ENCODE assay signal across 13 cellular contexts in the genomic region with DNA sequence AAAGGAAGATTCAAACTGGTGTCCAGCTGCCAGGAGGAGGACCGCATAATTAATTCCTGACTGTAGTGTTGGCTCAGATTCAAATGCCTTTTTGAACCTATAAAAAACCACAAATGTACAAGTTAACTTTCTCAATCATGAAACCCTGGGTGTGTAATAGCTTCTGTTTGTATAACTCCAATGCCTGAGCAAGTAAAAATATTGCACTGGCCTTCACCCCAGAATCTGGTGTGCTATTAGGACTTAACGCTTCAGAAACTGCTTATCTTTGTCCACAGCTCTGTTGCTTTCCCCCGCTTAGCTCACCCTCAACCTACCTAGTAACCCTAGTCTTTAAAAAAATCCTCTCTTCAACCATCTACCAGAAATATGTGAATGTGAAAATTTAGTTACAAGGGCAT.
DNase-seq lines count a peak whose midpoint lies in the region; ATAC-seq, FAIRE-seq and TF ChIP-seq lines count a peak whose summit lies in the region.
"Had no signal": no experiment of that assay in that cellular context is flagged by ENCODE, and none has a peak within 500 bp of the region (broad histone marks: within the 10 kb centered on the region; RNA-seq: fewer than 3 reads in every experiment).

No MANE protein-coding gene starts in this region.

- H3K27me3 Mint-ChIP-seq in HFFc6 (ENCODE audit: insufficient read depth) (no peaks in the 10 kb centered on the region), type B pancreatic cell (no peaks in the 10 kb centered on the region)
- H3K27me3 Mint-ChIP-seq: activated CD8-positive, alpha-beta memory T cell treated with anti-CD3 and anti-CD28 coated beads, Interleukin-2, amount 10 ng/mL, durations not matched to agents 7 days and 5 days; stimulated activated naive B cell treated with anti-CD40 and anti-IgM and Interleukin-4, amounts not matched to agents 10 μg/mL and 1 μg/mL and 100 μg/mL, for 72 hours had no signal

- H3K36me3 ChIP-seq in kidney (ENCODE audit: control insufficient read depth in 1 of 2, insufficient read depth in 2 of 2, low read length in 2 of 2), result no peaks in the 10 kb centered on the region
- H3K36me3 ChIP-seq: BLaER1 had no signal

- no peak overlapping the region for H3K27ac ChIP-seq in kidney (ENCODE audit: low read depth in 2 of 2, low read length in 2 of 2)
- H3K27ac ChIP-seq: BLaER1, skin epidermis had no signal

- DNase-seq in A172 (ENCODE audit: low spot score) (peak; percentile 71), HFFc6 (peak; percentile 89), amniotic epithelial cell (ENCODE audit: low read depth) (peak; percentile 99), kidney (no peak), NCI-H345 (lab: John Stamatoyannopoulos, UW) (no peak), NCI-H146 (lab: John Stamatoyannopoulos, UW) (no peak), type B pancreatic cell (ENCODE audit: extremely low spot score, unreplicated experiment) (no peak)
- DNase-seq: activated CD8-positive, alpha-beta memory T cell treated with anti-CD3 and anti-CD28 coated beads, Interleukin-2, amount 10 ng/mL, durations not matched to agents 7 days and 5 days; stimulated activated naive B cell treated with anti-CD40 and anti-IgM and Interleukin-4, amounts not matched to agents 10 μg/mL and 1 μg/mL and 100 μg/mL, for 72 hours had no signal

- peaks cover 12% of the 10 kb centered on the region for H3K36me3 Mint-ChIP-seq in HFFc6 (ENCODE audit: low read depth)
- H3K36me3 Mint-ChIP-seq in type B pancreatic cell, result peaks cover 7% of the 10 kb centered on the region

- peak overlapping the region; percentile 4; the same call in 1 of the 2 replicates for H3K27ac Mint-ChIP-seq in HFFc6
- H3K27ac Mint-ChIP-seq in type B pancreatic cell, result no peak overlapping the region
- H3K27ac Mint-ChIP-seq: activated CD8-positive, alpha-beta memory T cell treated with anti-CD3 and anti-CD28 coated beads, Interleukin-2, amount 10 ng/mL, durations not matched to agents 7 days and 5 days; stimulated activated naive B cell treated with anti-CD40 and anti-IgM and Interleukin-4, amounts not matched to agents 10 μg/mL and 1 μg/mL and 100 μg/mL, for 72 hours had no signal

- H3K9me3 ChIP-seq in kidney (ENCODE audit: control insufficient read depth in 1 of 2, low read length in 2 of 2), result no peaks in the 10 kb centered on the region

- H3K4me3 Mint-ChIP-seq in HFFc6 (no peak overlapping the region), type B pancreatic cell (no peak overlapping the region)
- H3K4me3 Mint-ChIP-seq: activated CD8-positive, alpha-beta memory T cell treated with anti-CD3 and anti-CD28 coated beads, Interleukin-2, amount 10 ng/mL, durations not matched to agents 7 days and 5 days; stimulated activated naive B cell treated with anti-CD40 and anti-IgM and Interleukin-4, amounts not matched to agents 10 μg/mL and 1 μg/mL and 100 μg/mL, for 72 hours had no signal

- ATAC-seq in GM18873 (IDR thresholded peaks at IDR 0.05; ENCODE audit: low FRiP score, unreplicated experiment), result no peak
- ATAC-seq: activated CD8-positive, alpha-beta memory T cell treated with anti-CD3 and anti-CD28 coated beads, Interleukin-2, amount 10 ng/mL, durations not matched to agents 7 days and 5 days; GM12878; stimulated activated naive B cell treated with anti-CD40 and anti-IgM and Interleukin-4, amounts not matched to agents 10 μg/mL and 1 μg/mL and 100 μg/mL, for 72 hours had no signal

- H3K9me3 Mint-ChIP-seq in HFFc6, result no peaks in the 10 kb centered on the region
- no peaks in the 10 kb centered on the region for H3K9me3 Mint-ChIP-seq in type B pancreatic cell

- TF ChIP-seq CTCF in HFFc6 (IDR thresholded peaks at IDR 0.05) (no peak), kidney (IDR thresholded peaks at IDR 0.05; ENCODE audit: borderline replicate concordance, extremely low read depth, insufficient read depth) (no peak), type B pancreatic cell (conservative IDR thresholded peaks at IDR 0.05) (no peak)

- peak; percentile 35 for FAIRE-seq in kidney (lab: Jason Lieb, UNC)
- FAIRE-seq: GM12878 had no signal

- H3K4me1 Mint-ChIP-seq in HFFc6 (ENCODE audit: low read depth) (peaks cover 26% of the 10 kb centered on the region), type B pancreatic cell (ENCODE audit: unreplicated experiment) (peaks cover 5% of the 10 kb centered on the region)
- H3K4me1 Mint-ChIP-seq: activated CD8-positive, alpha-beta memory T cell treated with anti-CD3 and anti-CD28 coated beads, Interleukin-2, amount 10 ng/mL, durations not matched to agents 7 days and 5 days; stimulated activated naive B cell treated with anti-CD40 and anti-IgM and Interleukin-4, amounts not matched to agents 10 μg/mL and 1 μg/mL and 100 μg/mL, for 72 hours had no signal

- H3K9ac ChIP-seq in kidney (ENCODE audit: low read length in 2 of 2), result no peak overlapping the region
- H3K9ac ChIP-seq: BLaER1 had no signal

- intact Hi-C loops in kidney (cut with DNase I), result no loop called here

- H3K4me1 ChIP-seq in kidney (ENCODE audit: control insufficient read depth in 1 of 2, insufficient read depth in 1 of 2, low read depth in 1 of 2, low read length in 2 of 2), result peaks cover 0 to 5% of the 10 kb centered on the region in 2 donors
- H3K4me1 ChIP-seq: BLaER1 had no signal

- peak overlapping the region in 1 of 2 donors; percentile 15 for H3K4me3 ChIP-seq in kidney (ENCODE audit: low read length in 2 of 2)
- H3K4me3 ChIP-seq: BLaER1, GM12878, skin epidermis had no signal

Comparison
In these comparisons a context has a peak if more than half of its experiments do, and no peak if none do; other contexts are left out.
1. DNase-seq: peak in A172 (single experiment), HFFc6 (single experiment) and amniotic epithelial cell (single experiment); none in kidney (single experiment), NCI-H345 (single experiment), NCI-H146 (single experiment) and type B pancreatic cell (single experiment).